ENCODE assay signal across 14 cellular contexts in the genomic region with DNA sequence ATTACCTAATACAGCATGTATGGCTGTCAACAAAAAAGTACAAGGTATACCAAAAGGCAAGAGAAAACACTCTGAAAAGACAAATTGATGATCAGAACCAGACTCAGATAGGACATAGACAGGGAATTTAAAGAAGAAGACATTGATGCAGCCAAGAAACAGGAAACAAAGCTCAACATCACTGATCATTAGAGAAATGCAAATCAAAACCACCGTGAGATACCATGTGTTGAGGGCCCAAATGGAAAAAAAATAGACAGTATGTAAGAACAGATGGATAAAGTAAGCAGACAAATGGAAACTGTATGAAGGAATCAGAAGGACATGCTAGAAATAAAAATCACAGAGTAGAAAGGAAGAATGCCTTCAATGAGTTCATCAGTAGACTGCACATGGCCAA.
"Had no signal": no experiment of that assay in that cellular context is flagged by ENCODE, and none has a peak within 500 bp of the region (broad histone marks: within the 10 kb centered on the region; RNA-seq: fewer than 3 reads in every experiment).

No MANE protein-coding gene starts in this region.

- DNase-seq: activated CD4-positive, alpha-beta T cell treated with anti-CD3 and anti-CD28 coated beads, Interleukin-2, amount 10 ng/mL, durations not matched to agents 24 days and 14 days; activated T-cell treated with anti-CD3 and anti-CD28 coated beads, Interleukin-2, amount 50 U/mL, for 4 hours; amniotic stem cell; effector memory CD4-positive, alpha-beta T cell; kidney glomerular epithelial cell; ovary; stimulated activated CD4-positive, alpha-beta T cell treated with anti-CD3 and anti-CD28 coated beads, Interleukin-12 subunit alpha, Interleukin-12 subunit beta, amount 100 ng/mL, for 4 hours; stimulated activated naive CD8-positive, alpha-beta T cell treated with anti-CD3 and anti-CD28 coated beads, Interleukin-15, Interleukin-2, amounts not matched to agents 100 U/mL and 50 U/mL, for 24 hours; T1000; testis had no signal

- H3K27ac ChIP-seq: epithelial cell of prostate, neural progenitor cell, ovary, testis, VCaP had no signal

- H3K9me3 ChIP-seq: ovary, testis had no signal

- H3K4me1 ChIP-seq: neural progenitor cell, testis had no signal

- H3K36me3 ChIP-seq: neural progenitor cell, ovary had no signal

- H3K4me3 ChIP-seq: neural progenitor cell, ovary, testis had no signal

- H3K4me3 Mint-ChIP-seq: activated CD4-positive, alpha-beta T cell treated with anti-CD3 and anti-CD28 coated beads, Interleukin-2, amount 10 ng/mL, durations not matched to agents 24 days and 14 days; activated T-cell treated with anti-CD3 and anti-CD28 coated beads, Interleukin-2, amount 50 U/mL, for 4 hours; brain; neural progenitor cell had no signal

- H3K9ac ChIP-seq: neural progenitor cell had no signal

- H3K27ac Mint-ChIP-seq: activated CD4-positive, alpha-beta T cell treated with anti-CD3 and anti-CD28 coated beads, Interleukin-2, amount 10 ng/mL, durations not matched to agents 24 days and 14 days; brain; neural progenitor cell had no signal

- H3K4me1 Mint-ChIP-seq: brain, neural progenitor cell had no signal

- H2AFZ ChIP-seq: neural progenitor cell had no signal

- H3K27me3 Mint-ChIP-seq: activated CD4-positive, alpha-beta T cell treated with anti-CD3 and anti-CD28 coated beads, Interleukin-2, amount 10 ng/mL, durations not matched to agents 24 days and 14 days had no signal

- ATAC-seq: activated T-cell treated with anti-CD3 and anti-CD28 coated beads, Interleukin-2, amount 50 U/mL, for 4 hours; stimulated activated naive CD8-positive, alpha-beta T cell treated with anti-CD3 and anti-CD28 coated beads, Interleukin-15, Interleukin-2, amounts not matched to agents 100 U/mL and 50 U/mL, for 24 hours had no signal

- H3K4me2 ChIP-seq: neural progenitor cell had no signal

- H3K36me3 Mint-ChIP-seq: brain, neural progenitor cell had no signal

- H3K27me3 ChIP-seq: neural progenitor cell, ovary, testis had no signal
